In the genomic region with DNA sequence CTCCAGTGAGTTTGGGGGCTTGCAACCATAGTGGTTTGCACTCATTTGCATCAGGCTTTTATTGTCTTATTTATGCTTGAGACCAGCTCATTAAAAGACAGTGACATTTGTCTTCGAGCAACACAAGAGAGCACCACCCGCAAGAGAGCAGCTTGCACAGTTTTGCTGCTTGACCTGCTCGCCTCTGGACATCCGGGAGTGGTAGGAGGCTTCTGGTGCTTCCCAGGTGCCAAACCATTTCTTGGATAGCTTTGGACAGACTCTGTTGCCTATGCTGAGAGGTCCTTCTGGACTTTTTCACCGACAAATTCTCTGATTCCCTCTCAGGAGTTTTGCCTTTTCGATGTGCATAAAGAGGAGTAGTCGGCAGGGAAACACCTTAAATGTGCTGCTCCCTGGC, we compare ENCODE assay signal across 14 cellular contexts.
A peak's percentile ranks its signal among the peaks of the same experiment; 100 is the strongest.
DNase-seq lines count a peak whose midpoint lies in the region; ATAC-seq and TF ChIP-seq lines count a peak whose summit lies in the region.
"Had no signal": no experiment of that assay in that cellular context is flagged by ENCODE, and none has a peak within 500 bp of the region (broad histone marks: within the 10 kb centered on the region; RNA-seq: fewer than 3 reads in every experiment).

No MANE protein-coding gene starts in this region.

- H3K4me1 Mint-ChIP-seq in activated CD4-positive, alpha-beta T cell treated with anti-CD3 and anti-CD28 coated beads, Interleukin-2, amount 10 ng/mL, durations not matched to agents 7 days and 5 days, result no peaks in the 10 kb centered on the region
- H3K4me1 Mint-ChIP-seq: CD8-positive, alpha-beta memory T cell had no signal

- peak overlapping the region; percentile 51; the same call in 1 of the 2 replicates for H3K9ac ChIP-seq in HUES64 (ENCODE audit: low read depth, low read length)
- H3K9ac ChIP-seq: GM23248 had no signal

- DNase-seq in DMS 273 (lab: John Stamatoyannopoulos, UW; ENCODE audit: unreplicated experiment), result peak; percentile 51
- DNase-seq in DMS 273 treated with DMSO at 0.1 percent for 48 hours (lab: John Stamatoyannopoulos, UW), result no peak
- DNase-seq in cerebellum (ENCODE audit: low spot score), result peak; percentile 65
- DNase-seq in activated CD4-positive, alpha-beta T cell treated with anti-CD3 and anti-CD28 coated beads, Interleukin-2, amount 10 ng/mL, durations not matched to agents 7 days and 5 days, result no peak
- no peak for DNase-seq in lower leg skin (ENCODE audit: low spot score in 2 of 2)
- DNase-seq: Caco-2; CD8-positive, alpha-beta memory T cell; GM23248 had no signal

- ATAC-seq in GM19467 (IDR thresholded peaks at IDR 0.05; ENCODE audit: unreplicated experiment), result no peak
- ATAC-seq: GM12878 had no signal

- peaks cover 40% of the 10 kb centered on the region for H3K4me1 ChIP-seq in HUES64 (ENCODE audit: insufficient read depth, low read length)
- H3K4me1 ChIP-seq: Caco-2 had no signal

- POLR2A ChIA-PET in activated CD4-positive, alpha-beta T cell treated with anti-CD3 and anti-CD28 coated beads, Interleukin-2, amount 10 ng/mL, durations not matched to agents 7 days and 5 days (lab: Charles Lee), result no interaction called here

- H3K27ac ChIP-seq in HUES64 (ENCODE audit: low read depth, low read length), result no peak overlapping the region
- peak overlapping the region; percentile 38; the same call in 1 of the 2 replicates for H3K27ac ChIP-seq in VCaP
- H3K27ac ChIP-seq: 22Rv1, GM23248 had no signal

- intact Hi-C loops in lower leg skin (cut with DNase I; ENCODE audit: low total_unique reads), result no loop called here

- H3K4me3 ChIP-seq in HUES64 (ENCODE audit: low read length), result no peak overlapping the region
- H3K4me3 ChIP-seq in lower leg skin (ENCODE audit: low read depth, poor library complexity, severe bottlenecking), result no peak overlapping the region
- H3K4me3 ChIP-seq: GM12878, GM23248 had no signal

- H3K4me3 Mint-ChIP-seq in activated CD4-positive, alpha-beta T cell treated with anti-CD3 and anti-CD28 coated beads, Interleukin-2, amount 10 ng/mL, durations not matched to agents 7 days and 5 days, result no peak overlapping the region
- H3K4me3 Mint-ChIP-seq: CD14-positive monocyte; CD8-positive, alpha-beta memory T cell had no signal

- CTCF ChIA-PET in activated CD4-positive, alpha-beta T cell treated with anti-CD3 and anti-CD28 coated beads, Interleukin-2, amount 10 ng/mL, durations not matched to agents 7 days and 5 days (lab: Charles Lee), result no interaction called here

- TF ChIP-seq CTCF in VCaP (conservative IDR thresholded peaks at IDR 0.05) (no peak), lower leg skin (IDR thresholded peaks at IDR 0.05) (no peak)

- H3K27me3 ChIP-seq in HUES64 (ENCODE audit: insufficient read depth, low read length), result no peaks in the 10 kb centered on the region

- no peaks in the 10 kb centered on the region for H3K36me3 ChIP-seq in HUES64 (ENCODE audit: insufficient read depth, low read length)

- no peaks in the 10 kb centered on the region for H3K9me3 Mint-ChIP-seq in activated CD4-positive, alpha-beta T cell treated with anti-CD3 and anti-CD28 coated beads, Interleukin-2, amount 10 ng/mL, durations not matched to agents 7 days and 5 days
- H3K9me3 Mint-ChIP-seq: CD8-positive, alpha-beta memory T cell had no signal

- WGBS in HUES64, result 87% methylated on average over 7 of the region's 7 CpGs
- WGBS in lower leg skin, 2 donors, result 66 to 72% methylated on average over 7 of the region's 7 CpGs

- H3K27ac Mint-ChIP-seq in activated CD4-positive, alpha-beta T cell treated with anti-CD3 and anti-CD28 coated beads, Interleukin-2, amount 10 ng/mL, durations not matched to agents 7 days and 5 days, result no peak overlapping the region
- H3K27ac Mint-ChIP-seq: CD14-positive monocyte; CD8-positive, alpha-beta memory T cell had no signal

- no peaks in the 10 kb centered on the region for H3K27me3 Mint-ChIP-seq in activated CD4-positive, alpha-beta T cell treated with anti-CD3 and anti-CD28 coated beads, Interleukin-2, amount 10 ng/mL, durations not matched to agents 7 days and 5 days

- H3K9me3 ChIP-seq in HUES64 (ENCODE audit: insufficient read depth, low read depth, low read length), result no peaks in the 10 kb centered on the region
- H3K9me3 ChIP-seq: Caco-2 had no signal

- H3K36me3 Mint-ChIP-seq in activated CD4-positive, alpha-beta T cell treated with anti-CD3 and anti-CD28 coated beads, Interleukin-2, amount 10 ng/mL, durations not matched to agents 7 days and 5 days (ENCODE audit: low read depth), result no peaks in the 10 kb centered on the region
- H3K36me3 Mint-ChIP-seq: CD14-positive monocyte; CD8-positive, alpha-beta memory T cell had no signal

- TF ChIP-seq POLR2A in lower leg skin (IDR thresholded peaks at IDR 0.05), result no peak

Comparison
In these comparisons a context has a peak if more than half of its experiments do, and no peak if none do; other contexts are left out.
1. DNase-seq: peak in DMS 273 (single experiment) and cerebellum (single experiment); none in DMS 273 treated with DMSO at 0.1 percent for 48 hours (single experiment), activated CD4-positive, alpha-beta T cell treated with anti-CD3 and anti-CD28 coated beads, Interleukin-2, amount 10 ng/mL, durations not matched to agents 7 days and 5 days (single experiment) and lower leg skin (0 of 2).